Comparison of ENCODE assay signal across 33 cellular contexts in the genomic region with DNA sequence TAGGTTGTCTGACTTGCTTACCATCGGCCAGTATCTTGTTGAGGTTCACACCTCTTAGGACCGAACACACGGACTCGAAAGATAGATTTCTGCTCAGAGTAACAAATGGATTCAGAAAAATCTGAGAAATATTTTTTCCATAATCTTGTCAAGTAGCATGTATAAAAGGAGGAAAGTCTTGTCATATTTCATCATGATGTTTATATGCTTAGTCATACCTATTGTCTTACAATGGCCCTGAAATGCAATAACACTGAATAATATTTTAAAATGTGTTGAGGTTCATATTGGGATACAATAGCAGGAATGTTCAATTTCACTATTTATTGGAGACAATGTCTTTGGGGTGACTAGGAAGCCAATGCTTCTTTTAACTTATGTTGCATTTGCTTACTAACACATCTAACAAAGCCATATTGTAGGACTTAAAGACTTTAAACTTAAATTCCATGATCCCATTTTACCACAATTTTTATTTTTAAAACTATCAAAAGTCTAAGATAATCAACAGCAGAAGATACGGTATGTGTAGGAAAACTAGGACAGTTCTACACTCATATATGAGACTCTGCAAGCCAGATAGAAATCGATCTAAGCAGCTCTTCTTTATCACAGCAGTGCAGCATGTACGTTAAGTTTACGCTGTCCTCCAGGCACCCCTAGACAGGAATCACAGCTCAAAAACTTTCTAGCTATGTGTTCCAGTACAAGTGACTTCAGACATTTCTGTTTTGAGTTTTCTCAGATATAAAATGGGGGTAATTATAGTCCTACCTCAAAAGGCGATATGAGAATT.
DNase-seq lines count a peak whose midpoint lies in the region; ATAC-seq and TF ChIP-seq lines count a peak whose summit lies in the region.
"Had no signal": no experiment of that assay in that cellular context is flagged by ENCODE, and none has a peak within 500 bp of the region (broad histone marks: within the 10 kb centered on the region; RNA-seq: fewer than 3 reads in every experiment).

No MANE protein-coding gene starts in this region.

- H2BK120ac ChIP-seq in IMR-90 (ENCODE audit: low read depth, low read length) = no peak overlapping the region

- no peak for TF ChIP-seq POLR2A in IMR-90 (IDR thresholded peaks at IDR 0.05; ENCODE audit: low read depth, low read length)

- H3K27ac ChIP-seq in A673 (ENCODE audit: low read depth, low read length, poor library complexity, severe bottlenecking) (peak overlapping the region; percentile 56), IMR-90 (ENCODE audit: insufficient read depth, low read length) (no peak overlapping the region)
- H3K27ac ChIP-seq: esophagus muscularis mucosa, gastrocnemius medialis, hepatocyte, neural progenitor cell, SJSA1, tibial nerve had no signal

- no peak overlapping the region for H3K27ac Mint-ChIP-seq in Caco-2 (ENCODE audit: unreplicated experiment)
- H3K27ac Mint-ChIP-seq: activated naive CD8-positive, alpha-beta T cell; activated T-cell treated with anti-CD3 and anti-CD28 coated beads, Interleukin-2, amount 50 U/mL, for 24 hours; CD8-positive, alpha-beta memory T cell; effector memory CD8-positive, alpha-beta T cell; neural progenitor cell had no signal

- in situ Hi-C loops in IMR-90 (cut with MboI; ENCODE audit: low sequenced_read_pairs) = no loop called here

- H2AK9ac ChIP-seq in IMR-90 (replicated peaks; ENCODE audit: low read depth, low read length, poor library complexity) = no peak overlapping the region

- no peak overlapping the region for H4K5ac ChIP-seq in IMR-90 (ENCODE audit: low read depth, low read length)

- dilution Hi-C loops in IMR-90 (cut with HindIII; ENCODE audit: low sequenced_read_pairs, unreplicated experiment) = no loop called here

- POLR2A ChIA-PET in A673 (lab: Charles Lee; ENCODE audit: low non-redundant PET) (interaction anchor here (0.7 kb wide), 1 partner anchor 33 kb away, joined by 3 read pairs; no protein-coding TSS in a partner anchor), IMR-90 (lab: Charles Lee; ENCODE audit: unreplicated experiment) (no interaction called here), Caco-2 (lab: Charles Lee) (no interaction called here)

- H3K4me1 Mint-ChIP-seq in Caco-2 (ENCODE audit: low read depth, unreplicated experiment) = no peaks in the 10 kb centered on the region
- H3K4me1 Mint-ChIP-seq: CD8-positive, alpha-beta memory T cell; neural progenitor cell had no signal

- H3K79me1 ChIP-seq in IMR-90 (ENCODE audit: low read depth in 1 of 2, low read length in 2 of 2) = no peaks in the 10 kb centered on the region

- H3K27me3 ChIP-seq in A673 (replicated peaks; ENCODE audit: insufficient read depth, low read depth, low read length, poor library complexity) (no peaks in the 10 kb centered on the region), IMR-90 (ENCODE audit: control insufficient read depth, insufficient read depth, low read length) (no peaks in the 10 kb centered on the region), adipocyte (replicated peaks; ENCODE audit: control insufficient read depth, insufficient read depth, low read length) (no peaks in the 10 kb centered on the region), Caco-2 (replicated peaks; ENCODE audit: control insufficient read depth, insufficient read depth, low read length) (0 out of 2 replicates have a peak, but pooled peaks cover 2% of the 10 kb centered on the region)
- H3K27me3 ChIP-seq: esophagus muscularis mucosa, gastrocnemius medialis, hepatocyte, neural progenitor cell, SJSA1, tibial nerve had no signal

- no peaks in the 10 kb centered on the region for H3K27me3 Mint-ChIP-seq in Caco-2 (ENCODE audit: insufficient read depth, unreplicated experiment)
- H3K27me3 Mint-ChIP-seq: activated naive CD8-positive, alpha-beta T cell had no signal

- no peak overlapping the region for H2BK15ac ChIP-seq in IMR-90 (ENCODE audit: low read depth, low read length)

- H3K9me3 ChIP-seq in A673 (ENCODE audit: low read depth, low read length, poor library complexity, severe bottlenecking) = peaks cover 12% of the 10 kb centered on the region
- no peaks in the 10 kb centered on the region for H3K9me3 ChIP-seq in IMR-90 (ENCODE audit: control insufficient read depth, insufficient read depth, low read length)
- no peaks in the 10 kb centered on the region for H3K9me3 ChIP-seq in adipocyte (ENCODE audit: control insufficient read depth, low read length)
- H3K9me3 ChIP-seq in Caco-2 = no peaks in the 10 kb centered on the region
- H3K9me3 ChIP-seq: esophagus muscularis mucosa, gastrocnemius medialis, SJSA1, tibial nerve had no signal

- H3K36me3 ChIP-seq in A673 (ENCODE audit: insufficient read depth, low read length, poor library complexity, severe bottlenecking) (no peaks in the 10 kb centered on the region), IMR-90 (ENCODE audit: control insufficient read depth, insufficient read depth, low read length) (no peaks in the 10 kb centered on the region), adipocyte (ENCODE audit: control insufficient read depth, insufficient read depth, low read length, severe bottlenecking) (no peaks in the 10 kb centered on the region), Caco-2 (ENCODE audit: control insufficient read depth, insufficient read depth, low read length) (no peaks in the 10 kb centered on the region)
- H3K36me3 ChIP-seq: esophagus muscularis mucosa, gastrocnemius medialis, neural progenitor cell, SJSA1, tibial nerve had no signal

- no peak overlapping the region for H2AK5ac ChIP-seq in IMR-90 (ENCODE audit: low read depth, low read length)

- H3K14ac ChIP-seq in IMR-90 (replicated peaks; ENCODE audit: low read depth, low read length) = no peak overlapping the region

- no peaks in the 10 kb centered on the region for H3K9me3 Mint-ChIP-seq in Caco-2 (ENCODE audit: unreplicated experiment)
- H3K9me3 Mint-ChIP-seq: activated T-cell treated with anti-CD3 and anti-CD28 coated beads, Interleukin-2, amount 50 U/mL, for 24 hours; CD8-positive, alpha-beta memory T cell; effector memory CD8-positive, alpha-beta T cell; neural progenitor cell had no signal

- no peak overlapping the region for H3K18ac ChIP-seq in IMR-90 (ENCODE audit: low read depth, low read length)

- H3K36me3 Mint-ChIP-seq in Caco-2 (ENCODE audit: insufficient read depth, unreplicated experiment) = no peaks in the 10 kb centered on the region
- H3K36me3 Mint-ChIP-seq: activated naive CD8-positive, alpha-beta T cell; CD8-positive, alpha-beta memory T cell; neural progenitor cell had no signal

- BruUV-seq in A673 (replicated peaks; lab: Mats Ljungman, UMichigan) (no TSS peak), IMR-90 (replicated peaks; lab: Mats Ljungman, UMichigan) (no TSS peak), Caco-2 (replicated peaks; lab: Mats Ljungman, UMichigan) (no TSS peak)

- WGBS in IMR-90 (ENCODE audit: extremely low coverage in 2 of 2, insufficient read length in 1 of 2), 2 experiments = no CpG with 5 or more reads among the region's 9 CpGs

- H4K20me1 ChIP-seq in IMR-90 (ENCODE audit: insufficient read depth, low read length) = no peaks in the 10 kb centered on the region

- H2BK5ac ChIP-seq in IMR-90 (ENCODE audit: low read depth, low read length, poor library complexity, severe bottlenecking) = no peak overlapping the region

- DNase-seq in A673 (ENCODE audit: low spot score) (no peak), IMR-90 (no peak), adipocyte (ENCODE audit: low read depth) (peak; percentile 45), fibroblast of pulmonary artery (ENCODE audit: low read depth) (peak; percentile 65), nucleus accumbens (lab: John Stamatoyannopoulos, UW) (no peak), NCI-H2107 treated with DMSO at 0.1 percent for 48 hours (lab: John Stamatoyannopoulos, UW; ENCODE audit: unreplicated experiment) (no peak), Caco-2 (no peak)
- DNase-seq in stimulated activated CD4-positive, alpha-beta T cell treated with anti-CD3 and anti-CD28 coated beads, Interleukin-15, amount 100 ng/mL, for 24 hours = no peak
- DNase-seq: activated CD4-positive, alpha-beta T cell treated with anti-CD3 and anti-CD28 coated beads, Interleukin-2, amount 50 U/mL, for 1 hour; activated CD4-positive, CD25-positive, alpha-beta regulatory T cell; activated effector memory CD4-positive, alpha-beta T cell treated with anti-CD3 and anti-CD28 coated beads, Interleukin-2, amount 50 U/mL, for 16 hours; activated T-cell treated with anti-CD3 and anti-CD28 coated beads, Interleukin-2, amount 50 U/mL, for 24 hours; aorta; CD8-positive, alpha-beta memory T cell; cortex of kidney; effector memory CD8-positive, alpha-beta T cell; gastrocnemius medialis; H7; Karpas-422; left cardiac atrium; NCI-H1417 treated with DMSO at 0.1 percent for 48 hours; NCI-H446 treated with DMSO at 0.1 percent for 48 hours; NCI-H774; posterior cingulate gyrus; right cardiac atrium; stimulated activated CD4-positive, alpha-beta T cell treated with anti-CD3 and anti-CD28 coated beads, Interleukin-4, amount 100 ng/mL, for 24 hours; T-helper 1 cell had no signal

- H2AFZ ChIP-seq in IMR-90 (replicated peaks; ENCODE audit: low read length, poor library complexity) = no peak overlapping the region
- H2AFZ ChIP-seq: hepatocyte, neural progenitor cell had no signal

- H3K9me1 ChIP-seq in IMR-90 (ENCODE audit: insufficient read depth, low read length) = no peaks in the 10 kb centered on the region

- CTCF ChIA-PET in A673 (lab: Charles Lee) (no interaction called here), IMR-90 (lab: Yijun Ruan, JAX) (interaction anchor here (0.8 kb wide), 1 partner anchor 20 kb away, joined by 4 read pairs; no protein-coding TSS in a partner anchor), Caco-2 (lab: Charles Lee) (no interaction called here)

- no peak for TF ChIP-seq CTCF in A673 (conservative IDR thresholded peaks at IDR 0.05; ENCODE audit: low read depth, low read length)
- TF ChIP-seq CTCF in IMR-90 (conservative IDR thresholded peaks at IDR 0.05; ENCODE audit: low read depth, low read length) = no peak
- TF ChIP-seq CTCF in fibroblast of pulmonary artery (IDR thresholded peaks at IDR 0.05; ENCODE audit: low read length, missing control alignments) = no peak
- TF ChIP-seq CTCF in Caco-2 (IDR thresholded peaks at IDR 0.05; ENCODE audit: insufficient read depth in 1 of 2, low read depth in 1 of 2, low read length in 1 of 2, severe bottlenecking in 1 of 2, unreplicated experiment in 1 of 2) = no peak

- H3K4me2 ChIP-seq in IMR-90 (ENCODE audit: low read depth, low read length) = no peak overlapping the region
- H3K4me2 ChIP-seq: hepatocyte, neural progenitor cell had no signal

- no peak overlapping the region for H4K91ac ChIP-seq in IMR-90 (ENCODE audit: insufficient read depth, low read depth, low read length)

- H3K4me1 ChIP-seq in A673 (ENCODE audit: insufficient read depth, low read length, poor library complexity, severe bottlenecking) = peaks cover 18% of the 10 kb centered on the region
- no peaks in the 10 kb centered on the region for H3K4me1 ChIP-seq in IMR-90 (ENCODE audit: control insufficient read depth, insufficient read depth, low read length)
- no peaks in the 10 kb centered on the region for H3K4me1 ChIP-seq in adipocyte (ENCODE audit: control insufficient read depth, insufficient read depth, low read length)
- H3K4me1 ChIP-seq in Caco-2 = no peaks in the 10 kb centered on the region
- H3K4me1 ChIP-seq: gastrocnemius medialis, tibial nerve had no signal

- no peak for TF ChIP-seq RAD21 in IMR-90 (IDR thresholded peaks at IDR 0.05; ENCODE audit: low read length)

- no peak overlapping the region for H3K56ac ChIP-seq in IMR-90 (ENCODE audit: extremely low read depth, insufficient read depth, low read length)

- intact Hi-C loops in A673 (cut with micrococcal nuclease; ENCODE audit: unreplicated experiment) = no loop called here
- intact Hi-C loops in IMR-90 (cut with micrococcal nuclease) = loop anchor here (2.0 kb wide), 1 partner anchor 15 kb away; no protein-coding TSS in a partner anchor
- intact Hi-C loops in Caco-2 (cut with micrococcal nuclease; ENCODE audit: unreplicated experiment) = no loop called here

- H3K23ac ChIP-seq in IMR-90 (ENCODE audit: low read depth, low read length) = no peak overlapping the region

- ATAC-seq in IMR-90 (ENCODE audit: low read depth) = no peak
- ATAC-seq: effector memory CD8-positive, alpha-beta T cell; gastrocnemius medialis; left cardiac atrium; right cardiac atrium had no signal

- H2BK20ac ChIP-seq in IMR-90 (ENCODE audit: low read depth, low read length) = no peak overlapping the region

- H3K4me3 Mint-ChIP-seq in Caco-2 (ENCODE audit: unreplicated experiment) = no peak overlapping the region
- H3K4me3 Mint-ChIP-seq: activated naive CD8-positive, alpha-beta T cell; activated T-cell treated with anti-CD3 and anti-CD28 coated beads, Interleukin-2, amount 50 U/mL, for 24 hours; CD8-positive, alpha-beta memory T cell; effector memory CD8-positive, alpha-beta T cell; neural progenitor cell had no signal

- no peak overlapping the region for H4K8ac ChIP-seq in IMR-90 (ENCODE audit: low read depth in 2 of 2, low read length in 2 of 2)

- H3K4me3 ChIP-seq in A673 (ENCODE audit: low read depth, low read length, poor library complexity, severe bottlenecking) (no peak overlapping the region), IMR-90 (ENCODE audit: insufficient read depth, low read depth, low read length) (no peak overlapping the region), adipocyte (ENCODE audit: low read length) (no peak overlapping the region), fibroblast of pulmonary artery (replicated peaks; ENCODE audit: low read depth, low read length) (no peak overlapping the region), Caco-2 (ENCODE audit: low read depth, low read length) (no peak overlapping the region)
- H3K4me3 ChIP-seq: esophagus muscularis mucosa, gastrocnemius medialis, hepatocyte, neural progenitor cell, SJSA1, tibial nerve had no signal

- H3K9ac ChIP-seq in IMR-90 (ENCODE audit: low read depth, low read length) (no peak overlapping the region), adipocyte (ENCODE audit: low read length) (no peak overlapping the region)
- H3K9ac ChIP-seq: neural progenitor cell had no signal

- H3K4ac ChIP-seq in IMR-90 (ENCODE audit: low read depth, low read length) = no peak overlapping the region

Comparison
In these comparisons a context has a peak if more than half of its experiments do, and no peak if none do; other contexts are left out.
1. DNase-seq: peak in adipocyte (single experiment) and fibroblast of pulmonary artery (single experiment); none in A673 (single experiment), IMR-90 (single experiment), nucleus accumbens (0 of 56), NCI-H2107 treated with DMSO at 0.1 percent for 48 hours (single experiment), Caco-2 (0 of 2) and stimulated activated CD4-positive, alpha-beta T cell treated with anti-CD3 and anti-CD28 coated beads, Interleukin-15, amount 100 ng/mL, for 24 hours (single experiment).